ENCODE assay signal across 32 cellular contexts in the genomic region with DNA sequence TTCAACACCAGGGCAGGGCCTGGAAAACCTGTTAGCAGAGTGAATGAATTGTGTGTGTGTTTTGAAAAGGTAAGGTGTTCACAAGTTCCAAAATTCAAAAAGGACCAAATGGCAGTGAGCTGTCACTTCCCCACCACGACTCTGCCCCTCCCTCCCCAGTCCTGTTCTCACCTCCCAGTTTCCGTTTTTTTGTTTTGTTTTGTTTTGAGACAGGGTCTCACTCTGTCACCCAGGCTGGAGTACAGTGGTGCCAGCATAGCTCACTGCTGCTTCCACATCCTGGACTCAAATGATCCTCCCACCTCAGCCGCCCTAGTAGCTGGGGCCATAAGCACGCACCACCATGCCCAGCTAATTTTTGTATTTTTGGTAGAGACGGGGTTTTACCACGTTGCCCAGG. TPM values are rescaled to one million over a fixed set of nuclear protein-coding genes. Genes with fewer than 3 reads are reported as not detected.
DNase-seq lines count a peak whose midpoint lies in the region; ATAC-seq and TF ChIP-seq lines count a peak whose summit lies in the region.
"Had no signal": no experiment of that assay in that cellular context is flagged by ENCODE, and none has a peak within 500 bp of the region (broad histone marks: within the 10 kb centered on the region; RNA-seq: fewer than 3 reads in every experiment).

No MANE protein-coding gene starts in this region.

- peak overlapping the region; percentile 20; the same call in 1 of the 2 replicates for H3K27ac ChIP-seq in BLaER1
- peak overlapping the region; percentile 32 for H3K27ac ChIP-seq in RWPE1
- H3K27ac ChIP-seq in naive thymus-derived CD4-positive, alpha-beta T cell (ENCODE audit: low read depth, low read length): no peak overlapping the region
- no peak overlapping the region for H3K27ac ChIP-seq in WERI-Rb-1
- H3K27ac ChIP-seq: epithelial cell of prostate, KMS-11, left ventricle myocardium inferior, SK-N-MC, tibial nerve had no signal

- peaks cover 32% of the 10 kb centered on the region for H3K4me1 Mint-ChIP-seq in activated CD8-positive, alpha-beta memory T cell treated with anti-CD3 and anti-CD28 coated beads, Interleukin-2, amount 10 ng/mL, durations not matched to agents 7 days and 5 days
- H3K4me1 Mint-ChIP-seq in naive thymus-derived CD4-positive, alpha-beta T cell: peaks cover 8 to 42% (median 24%) of the 10 kb centered on the region in 7 donors

- peaks cover 49% of the 10 kb centered on the region for H3K4me1 ChIP-seq in BLaER1
- H3K4me1 ChIP-seq in naive thymus-derived CD4-positive, alpha-beta T cell (ENCODE audit: control insufficient read depth in 2 of 2, insufficient read depth in 2 of 2, low read length in 2 of 2): peaks cover 0 to 10% of the 10 kb centered on the region in 2 donors

- POLR2A ChIA-PET in RWPE1 (lab: Yijun Ruan, JAX; ENCODE audit: low non-redundant PET): no interaction called here
- POLR2A ChIA-PET in naive thymus-derived CD4-positive, alpha-beta T cell (lab: Charles Lee): interaction anchor here (1.1 kb wide), 1 partner anchor 39 kb away, joined by 4 read pairs; no protein-coding TSS in a partner anchor

- H3K9me3 Mint-ChIP-seq in activated CD8-positive, alpha-beta memory T cell treated with anti-CD3 and anti-CD28 coated beads, Interleukin-2, amount 10 ng/mL, durations not matched to agents 7 days and 5 days (ENCODE audit: low read depth): no peaks in the 10 kb centered on the region
- H3K9me3 Mint-ChIP-seq in naive thymus-derived CD4-positive, alpha-beta T cell: no peaks in the 10 kb centered on the region
- H3K9me3 Mint-ChIP-seq: activated CD4-positive, alpha-beta T cell treated with anti-CD3 and anti-CD28 coated beads, Interleukin-2, amount 10 ng/mL, durations not matched to agents 7 days and 5 days had no signal

- no peaks in the 10 kb centered on the region for H4K20me1 ChIP-seq in BLaER1

- H3K4me2 ChIP-seq in BLaER1: 0 out of 2 replicates have a peak overlapping the region, but pooled peaks have one; percentile 18
- H3K4me2 ChIP-seq: KMS-11 had no signal

- no peaks in the 10 kb centered on the region for H3K9me3 ChIP-seq in BLaER1
- no peaks in the 10 kb centered on the region for H3K9me3 ChIP-seq in naive thymus-derived CD4-positive, alpha-beta T cell (ENCODE audit: control insufficient read depth in 2 of 3, low read length in 3 of 3)
- no peaks in the 10 kb centered on the region for H3K9me3 ChIP-seq in WERI-Rb-1 (ENCODE audit: severe bottlenecking)
- H3K9me3 ChIP-seq: Caco-2, left ventricle myocardium inferior, tibial nerve had no signal

- H3K36me3 ChIP-seq in BLaER1: no peaks in the 10 kb centered on the region
- H3K36me3 ChIP-seq in naive thymus-derived CD4-positive, alpha-beta T cell (ENCODE audit: control insufficient read depth in 2 of 3, insufficient read depth in 3 of 3, low read length in 3 of 3): no peaks in the 10 kb centered on the region
- no peaks in the 10 kb centered on the region for H3K36me3 ChIP-seq in WERI-Rb-1
- H3K36me3 ChIP-seq: left ventricle myocardium inferior, tibial nerve had no signal

- H3K9ac ChIP-seq in BLaER1: peak overlapping the region; percentile 32; the same call in 1 of the 2 replicates
- H3K9ac ChIP-seq: KMS-11 had no signal

- intact Hi-C loops in naive thymus-derived CD4-positive, alpha-beta T cell (cut with micrococcal nuclease): no loop called here

- H3K27me3 ChIP-seq in BLaER1 (no peaks in the 10 kb centered on the region), WERI-Rb-1 (ENCODE audit: insufficient read depth, low read depth, severe bottlenecking) (no peaks in the 10 kb centered on the region)
- H3K27me3 ChIP-seq in naive thymus-derived CD4-positive, alpha-beta T cell (ENCODE audit: control insufficient read depth in 2 of 2, insufficient read depth in 2 of 2, low read length in 2 of 2): no peaks in the 10 kb centered on the region
- H3K27me3 ChIP-seq: tibial nerve had no signal

- no peak overlapping the region for H3K27ac Mint-ChIP-seq in activated CD8-positive, alpha-beta memory T cell treated with anti-CD3 and anti-CD28 coated beads, Interleukin-2, amount 10 ng/mL, durations not matched to agents 7 days and 5 days
- H3K27ac Mint-ChIP-seq in naive thymus-derived CD4-positive, alpha-beta T cell: peak overlapping the region in 5 of 9 donors; percentile 16 to 82 (median 50)
- H3K27ac Mint-ChIP-seq: activated CD4-positive, alpha-beta T cell treated with anti-CD3 and anti-CD28 coated beads, Interleukin-2, amount 10 ng/mL, durations not matched to agents 7 days and 5 days had no signal

- H3K4me3 Mint-ChIP-seq in activated CD8-positive, alpha-beta memory T cell treated with anti-CD3 and anti-CD28 coated beads, Interleukin-2, amount 10 ng/mL, durations not matched to agents 7 days and 5 days: peak overlapping the region; percentile 7
- H3K4me3 Mint-ChIP-seq in naive thymus-derived CD4-positive, alpha-beta T cell: peak overlapping the region in 2 of 10 donors; percentile 8 to 51
- H3K4me3 Mint-ChIP-seq: activated CD4-positive, alpha-beta T cell treated with anti-CD3 and anti-CD28 coated beads, Interleukin-2, amount 10 ng/mL, durations not matched to agents 7 days and 5 days had no signal

- CTCF ChIA-PET in activated CD8-positive, alpha-beta memory T cell treated with anti-CD3 and anti-CD28 coated beads, Interleukin-2, amount 10 ng/mL, durations not matched to agents 7 days and 5 days (lab: Charles Lee): interaction anchor here (0.9 to 7.2 kb wide), 7 partner anchors 11 to 116 kb away, joined by 3 to 59 read pairs (median 5); no protein-coding TSS in a partner anchor
- CTCF ChIA-PET in RWPE1 (lab: Yijun Ruan, JAX): interaction anchor here (0.6 to 0.9 kb wide), 2 partner anchors 42 to 96 kb away, joined by 3 to 6 read pairs; no protein-coding TSS in a partner anchor
- CTCF ChIA-PET in naive thymus-derived CD4-positive, alpha-beta T cell (lab: Charles Lee): interaction anchor here (13.1 kb wide), 1 partner anchor 43 kb away, joined by 295 read pairs; no protein-coding TSS in a partner anchor

- ATAC-seq in activated CD8-positive, alpha-beta memory T cell treated with anti-CD3 and anti-CD28 coated beads, Interleukin-2, amount 10 ng/mL, durations not matched to agents 7 days and 5 days: no peak
- ATAC-seq in naive thymus-derived CD4-positive, alpha-beta T cell: no peak
- ATAC-seq in GM19467 (IDR thresholded peaks at IDR 0.05; ENCODE audit: unreplicated experiment) (no peak), GM18498 (IDR thresholded peaks at IDR 0.05; ENCODE audit: unreplicated experiment) (no peak)

- TF ChIP-seq CTCF in RWPE1 (conservative IDR thresholded peaks at IDR 0.05; ENCODE audit: low read depth): no peak
- no peak for TF ChIP-seq CTCF in WERI-Rb-1 (IDR thresholded peaks at IDR 0.05; ENCODE audit: low read depth, low read length)

- H3K36me3 Mint-ChIP-seq in activated CD8-positive, alpha-beta memory T cell treated with anti-CD3 and anti-CD28 coated beads, Interleukin-2, amount 10 ng/mL, durations not matched to agents 7 days and 5 days: no peaks in the 10 kb centered on the region
- no peaks in the 10 kb centered on the region for H3K36me3 Mint-ChIP-seq in naive thymus-derived CD4-positive, alpha-beta T cell

- no peak for DNase-seq in activated CD8-positive, alpha-beta memory T cell treated with anti-CD3 and anti-CD28 coated beads, Interleukin-2, amount 10 ng/mL, durations not matched to agents 7 days and 5 days
- DNase-seq in activated CD8-positive, alpha-beta memory T cell treated with anti-CD3 and anti-CD28 coated beads, Interleukin-2, amount 50 U/mL, for 48 hours: no peak
- DNase-seq in RWPE1 (ENCODE audit: low spot score): no peak
- no peak for DNase-seq in naive thymus-derived CD4-positive, alpha-beta T cell
- DNase-seq in WERI-Rb-1: no peak
- DNase-seq: ACHN; activated CD4-positive, alpha-beta T cell treated with anti-CD3 and anti-CD28 coated beads, Interleukin-2, amount 10 ng/mL, durations not matched to agents 7 days and 5 days; activated gamma-delta T cell treated with Interleukin-2 at 50 U/mL for 16 hours; Caco-2; DMS79; effector CD4-positive, alpha-beta T cell; GF-D8; glutamatergic neuron; islet precursor cell; left ventricle myocardium inferior; mesendoderm; NCI-H1436; NCI-H2081 treated with DMSO at 0.1 percent for 48 hours; NCI-H345; NCI-H748 treated with DMSO at 0.1 percent for 48 hours had no signal

- H3K4me3 ChIP-seq in BLaER1 (no peak overlapping the region), WERI-Rb-1 (ENCODE audit: low read depth, low read length) (no peak overlapping the region)
- no peak overlapping the region for H3K4me3 ChIP-seq in naive thymus-derived CD4-positive, alpha-beta T cell (ENCODE audit: low read length)
- H3K4me3 ChIP-seq: left ventricle myocardium inferior, SK-N-MC, tibial nerve had no signal

- H3K27me3 Mint-ChIP-seq in activated CD8-positive, alpha-beta memory T cell treated with anti-CD3 and anti-CD28 coated beads, Interleukin-2, amount 10 ng/mL, durations not matched to agents 7 days and 5 days: no peaks in the 10 kb centered on the region
- peaks cover 0 to 4% (median 0%) of the 10 kb centered on the region in 5 donors for H3K27me3 Mint-ChIP-seq in naive thymus-derived CD4-positive, alpha-beta T cell
- H3K27me3 Mint-ChIP-seq: activated CD4-positive, alpha-beta T cell treated with anti-CD3 and anti-CD28 coated beads, Interleukin-2, amount 10 ng/mL, durations not matched to agents 7 days and 5 days had no signal

RNA-seq across cellular contexts. Expression of a gene that starts 20.3 kb away (rescaled TPM):
- 10 to 100 TPM; 56.3 to 60.3 TPM for total RNA-seq in activated CD8-positive, alpha-beta memory T cell treated with anti-CD3 and anti-CD28 coated beads, Interleukin-2, amount 10 ng/mL, durations not matched to agents 7 days and 5 days
- total RNA-seq in naive thymus-derived CD4-positive, alpha-beta T cell: 100 to 1,000 TPM in 1 of 5 experiments, 10 to 100 TPM in 4; 10.2 to 107 (median 94.2) TPM
- polyA plus RNA-seq in naive thymus-derived CD4-positive, alpha-beta T cell: 1 to 10 TPM; 3.3 to 8.9 TPM

RNA-seq across cellular contexts. Expression of a gene that starts 29.2 kb away (rescaled TPM):
- total RNA-seq in activated CD8-positive, alpha-beta memory T cell treated with anti-CD3 and anti-CD28 coated beads, Interleukin-2, amount 10 ng/mL, durations not matched to agents 7 days and 5 days: not detected
- not detected for total RNA-seq in naive thymus-derived CD4-positive, alpha-beta T cell
- polyA plus RNA-seq in naive thymus-derived CD4-positive, alpha-beta T cell: not detected
- total RNA-seq: activated CD4-positive, alpha-beta T cell treated with anti-CD3 and anti-CD28 coated beads, Interleukin-2, amount 10 ng/mL, durations not matched to agents 7 days and 5 days; bronchial epithelial cell; Caco-2; left ventricle myocardium inferior; osteoblast; T-helper 1 cell treated with Interleukin-12 subunit alpha and Interleukin-12 subunit beta and Interleukin-4 antibody, amounts not matched to agents 30 ng/mL and 1 ng/mL, for 36 hours; tibial nerve had no signal
- polyA plus RNA-seq: BJ had no signal

RNA-seq across cellular contexts. Expression of a gene that starts 49.5 kb away (rescaled TPM):
- total RNA-seq in activated CD8-positive, alpha-beta memory T cell treated with anti-CD3 and anti-CD28 coated beads, Interleukin-2, amount 10 ng/mL, durations not matched to agents 7 days and 5 days: not detected
- not detected for total RNA-seq in naive thymus-derived CD4-positive, alpha-beta T cell
- polyA plus RNA-seq in naive thymus-derived CD4-positive, alpha-beta T cell: not detected
- total RNA-seq: activated CD4-positive, alpha-beta T cell treated with anti-CD3 and anti-CD28 coated beads, Interleukin-2, amount 10 ng/mL, durations not matched to agents 7 days and 5 days; left ventricle myocardium inferior; myocyte; osteoblast; T-helper 1 cell treated with Interleukin-12 subunit alpha and Interleukin-12 subunit beta and Interleukin-4 antibody, amounts not matched to agents 30 ng/mL and 1 ng/mL, for 36 hours; tibial nerve had no signal
- polyA plus RNA-seq: BJ had no signal

RNA-seq across cellular contexts. Expression of a gene that starts 56.9 kb away (rescaled TPM):
- total RNA-seq in activated CD8-positive, alpha-beta memory T cell treated with anti-CD3 and anti-CD28 coated beads, Interleukin-2, amount 10 ng/mL, durations not matched to agents 7 days and 5 days: under 1 TPM in 1 of 2 experiments, not detected in 1; 0.63 TPM
- total RNA-seq in naive thymus-derived CD4-positive, alpha-beta T cell: 1 to 10 TPM in 4 of 5 experiments, under 1 TPM in 1; 0.63 to 3.4 (median 2.1) TPM
- not detected for polyA plus RNA-seq in naive thymus-derived CD4-positive, alpha-beta T cell

Comparison
In these comparisons a context has a peak if more than half of its experiments do, and no peak if none do; other contexts are left out.
1. H3K27ac ChIP-seq: peak in BLaER1 (single experiment) and RWPE1 (single experiment); none in naive thymus-derived CD4-positive, alpha-beta T cell (single experiment) and WERI-Rb-1 (single experiment).